In the genomic region with DNA sequence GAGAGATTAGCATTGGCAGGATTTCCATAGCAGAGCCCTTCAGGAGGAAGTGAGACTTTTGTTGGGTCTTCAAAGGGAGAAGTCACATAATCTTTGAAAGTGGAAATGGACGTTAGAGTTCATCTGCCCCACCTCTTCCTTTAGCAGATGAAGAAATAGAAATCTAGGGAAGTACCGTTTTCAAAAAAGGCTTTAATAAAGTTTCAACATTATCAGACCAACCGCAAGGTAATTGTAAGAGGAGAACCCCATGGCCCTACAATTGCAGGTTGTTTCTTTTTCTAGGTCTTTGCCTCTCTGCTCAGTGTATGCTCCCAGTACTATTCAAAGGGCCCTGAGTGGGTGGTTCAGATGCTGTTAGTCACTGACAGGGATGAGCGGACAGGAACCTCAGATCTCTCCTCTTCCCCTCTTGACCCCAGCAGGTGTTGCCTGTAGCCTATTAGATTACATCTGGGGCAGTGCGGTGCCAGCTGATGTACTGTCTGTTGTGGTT, we compare ENCODE assay signal across 1 cellular context.
A peak's percentile ranks its signal among the peaks of the same experiment; 100 is the strongest.
TF ChIP-seq lines count a peak whose summit lies in the region.

No MANE protein-coding gene starts in this region.

TF ChIP-seq in GM12878, 131 proteins besides CTCF, POLR2A, EP300 and RAD21 (continued from another document and continues in another):
- TF ChIP-seq, protein P1, sequence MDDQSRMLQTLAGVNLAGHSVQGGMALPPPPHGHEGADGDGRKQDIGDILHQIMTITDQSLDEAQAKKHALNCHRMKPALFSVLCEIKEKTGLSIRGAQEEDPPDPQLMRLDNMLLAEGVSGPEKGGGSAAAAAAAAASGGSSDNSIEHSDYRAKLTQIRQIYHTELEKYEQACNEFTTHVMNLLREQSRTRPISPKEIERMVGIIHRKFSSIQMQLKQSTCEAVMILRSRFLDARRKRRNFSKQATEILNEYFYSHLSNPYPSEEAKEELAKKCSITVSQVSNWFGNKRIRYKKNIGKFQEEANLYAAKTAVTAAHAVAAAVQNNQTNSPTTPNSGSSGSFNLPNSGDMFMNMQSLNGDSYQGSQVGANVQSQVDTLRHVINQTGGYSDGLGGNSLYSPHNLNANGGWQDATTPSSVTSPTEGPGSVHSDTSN (IDR thresholded peaks at IDR 0.05; ENCODE audit: insufficient replicate concordance, low read depth, low read length), result no peak
- TF ChIP-seq EED (IDR thresholded peaks at IDR 0.05; ENCODE audit: low read depth) (no peak; the same call in none of the 2 replicates), ATF7 (IDR thresholded peaks at IDR 0.05; ENCODE audit: low read depth) (peak; percentile 57; the same call in 1 of the 2 replicates), CHD2 (IDR thresholded peaks at IDR 0.05; ENCODE audit: borderline replicate concordance, low read depth, low read length) (no peak), ETV6 (conservative IDR thresholded peaks at IDR 0.05 in 1 of 2, IDR thresholded peaks at IDR 0.05 in 1 of 2; ENCODE audit: borderline replicate concordance in 1 of 2, low read depth in 1 of 2) (peak in 1 of 2 experiments; percentile 88; a peak in 2 of 4 replicates), BHLHE40 (IDR thresholded peaks at IDR 0.05; ENCODE audit: borderline replicate concordance in 1 of 2, low read depth in 2 of 2, low read length in 1 of 2) (peak in 1 of 2 experiments; percentile 52; a peak in 2 of 4 replicates), POU2F2 (IDR thresholded peaks at IDR 0.05; ENCODE audit: borderline replicate concordance, low read depth, low read length) (peak; percentile 53; the same call in 1 of the 3 replicates), CBX3 (IDR thresholded peaks at IDR 0.05; ENCODE audit: borderline replicate concordance, low read depth) (no peak), HDAC6 (IDR thresholded peaks at IDR 0.05; ENCODE audit: unreplicated experiment) (no peak), MYB (IDR thresholded peaks at IDR 0.05; ENCODE audit: borderline replicate concordance, low read depth, low read length) (no peak), ESRRA (IDR thresholded peaks at IDR 0.05; ENCODE audit: low read length) (no peak), MEF2A (IDR thresholded peaks at IDR 0.05; ENCODE audit: insufficient read depth, low read depth, low read length) (0 out of 2 replicates have a peak, but pooled peaks have one; percentile 68), MYC (IDR thresholded peaks at IDR 0.05; ENCODE audit: insufficient read depth, insufficient read length, insufficient replicate concordance, low read length, severe bottlenecking) (no peak), KAT2A (conservative IDR thresholded peaks at IDR 0.05; ENCODE audit: control insufficient read depth, low read depth, low read length) (no peak), CBFB (IDR thresholded peaks at IDR 0.05; ENCODE audit: low read depth) (peak; percentile 60), CEBPB (IDR thresholded peaks at IDR 0.05; ENCODE audit: borderline replicate concordance in 1 of 2, low read depth in 2 of 2, low read length in 2 of 2) (peak in 1 of 2 experiments; percentile 46; a peak in 1 of 4 replicates), FOXK2 (IDR thresholded peaks at IDR 0.05) (no peak), TBL1XR1 (IDR thresholded peaks at IDR 0.05; ENCODE audit: low read depth, low read length) (peak; percentile 74; the same call in 1 of the 2 replicates), SUPT20H (IDR thresholded peaks at IDR 0.05; ENCODE audit: borderline replicate concordance, control insufficient read depth, low read depth, low read length) (no peak), ZNF622 (IDR thresholded peaks at IDR 0.05) (no peak), ZNF207 (IDR thresholded peaks at IDR 0.05; ENCODE audit: borderline replicate concordance) (no peak; the same call in 1 of the 2 replicates), NR2C1 (IDR thresholded peaks at IDR 0.05) (0 out of 2 replicates have a peak, but pooled peaks have one; percentile 25), YBX1 (IDR thresholded peaks at IDR 0.05) (no peak), RFX5 (IDR thresholded peaks at IDR 0.05; ENCODE audit: low read depth, low read length) (no peak)
- TF ChIP-seq, protein P2, sequence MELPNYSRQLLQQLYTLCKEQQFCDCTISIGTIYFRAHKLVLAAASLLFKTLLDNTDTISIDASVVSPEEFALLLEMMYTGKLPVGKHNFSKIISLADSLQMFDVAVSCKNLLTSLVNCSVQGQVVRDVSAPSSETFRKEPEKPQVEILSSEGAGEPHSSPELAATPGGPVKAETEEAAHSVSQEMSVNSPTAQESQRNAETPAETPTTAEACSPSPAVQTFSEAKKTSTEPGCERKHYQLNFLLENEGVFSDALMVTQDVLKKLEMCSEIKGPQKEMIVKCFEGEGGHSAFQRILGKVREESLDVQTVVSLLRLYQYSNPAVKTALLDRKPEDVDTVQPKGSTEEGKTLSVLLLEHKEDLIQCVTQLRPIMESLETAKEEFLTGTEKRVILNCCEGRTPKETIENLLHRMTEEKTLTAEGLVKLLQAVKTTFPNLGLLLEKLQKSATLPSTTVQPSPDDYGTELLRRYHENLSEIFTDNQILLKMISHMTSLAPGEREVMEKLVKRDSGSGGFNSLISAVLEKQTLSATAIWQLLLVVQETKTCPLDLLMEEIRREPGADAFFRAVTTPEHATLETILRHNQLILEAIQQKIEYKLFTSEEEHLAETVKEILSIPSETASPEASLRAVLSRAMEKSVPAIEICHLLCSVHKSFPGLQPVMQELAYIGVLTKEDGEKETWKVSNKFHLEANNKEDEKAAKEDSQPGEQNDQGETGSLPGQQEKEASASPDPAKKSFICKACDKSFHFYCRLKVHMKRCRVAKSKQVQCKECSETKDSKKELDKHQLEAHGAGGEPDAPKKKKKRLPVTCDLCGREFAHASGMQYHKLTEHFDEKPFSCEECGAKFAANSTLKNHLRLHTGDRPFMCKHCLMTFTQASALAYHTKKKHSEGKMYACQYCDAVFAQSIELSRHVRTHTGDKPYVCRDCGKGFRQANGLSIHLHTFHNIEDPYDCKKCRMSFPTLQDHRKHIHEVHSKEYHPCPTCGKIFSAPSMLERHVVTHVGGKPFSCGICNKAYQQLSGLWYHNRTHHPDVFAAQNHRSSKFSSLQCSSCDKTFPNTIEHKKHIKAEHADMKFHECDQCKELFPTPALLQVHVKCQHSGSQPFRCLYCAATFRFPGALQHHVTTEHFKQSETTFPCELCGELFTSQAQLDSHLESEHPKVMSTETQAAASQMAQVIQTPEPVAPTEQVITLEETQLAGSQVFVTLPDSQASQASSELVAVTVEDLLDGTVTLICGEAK (IDR thresholded peaks at IDR 0.05; ENCODE audit: borderline replicate concordance), result peak; percentile 91
- TF ChIP-seq, protein P3, sequence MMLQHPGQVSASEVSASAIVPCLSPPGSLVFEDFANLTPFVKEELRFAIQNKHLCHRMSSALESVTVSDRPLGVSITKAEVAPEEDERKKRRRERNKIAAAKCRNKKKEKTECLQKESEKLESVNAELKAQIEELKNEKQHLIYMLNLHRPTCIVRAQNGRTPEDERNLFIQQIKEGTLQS (IDR thresholded peaks at IDR 0.05; ENCODE audit: borderline replicate concordance, extremely low read depth, low read depth, low read length), result no peak
- TF ChIP-seq, protein P4, sequence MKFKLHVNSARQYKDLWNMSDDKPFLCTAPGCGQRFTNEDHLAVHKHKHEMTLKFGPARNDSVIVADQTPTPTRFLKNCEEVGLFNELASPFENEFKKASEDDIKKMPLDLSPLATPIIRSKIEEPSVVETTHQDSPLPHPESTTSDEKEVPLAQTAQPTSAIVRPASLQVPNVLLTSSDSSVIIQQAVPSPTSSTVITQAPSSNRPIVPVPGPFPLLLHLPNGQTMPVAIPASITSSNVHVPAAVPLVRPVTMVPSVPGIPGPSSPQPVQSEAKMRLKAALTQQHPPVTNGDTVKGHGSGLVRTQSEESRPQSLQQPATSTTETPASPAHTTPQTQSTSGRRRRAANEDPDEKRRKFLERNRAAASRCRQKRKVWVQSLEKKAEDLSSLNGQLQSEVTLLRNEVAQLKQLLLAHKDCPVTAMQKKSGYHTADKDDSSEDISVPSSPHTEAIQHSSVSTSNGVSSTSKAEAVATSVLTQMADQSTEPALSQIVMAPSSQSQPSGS (IDR thresholded peaks at IDR 0.05; ENCODE audit: low read length), result no peak; the same call in none of the 2 replicates
- TF ChIP-seq, protein P5, sequence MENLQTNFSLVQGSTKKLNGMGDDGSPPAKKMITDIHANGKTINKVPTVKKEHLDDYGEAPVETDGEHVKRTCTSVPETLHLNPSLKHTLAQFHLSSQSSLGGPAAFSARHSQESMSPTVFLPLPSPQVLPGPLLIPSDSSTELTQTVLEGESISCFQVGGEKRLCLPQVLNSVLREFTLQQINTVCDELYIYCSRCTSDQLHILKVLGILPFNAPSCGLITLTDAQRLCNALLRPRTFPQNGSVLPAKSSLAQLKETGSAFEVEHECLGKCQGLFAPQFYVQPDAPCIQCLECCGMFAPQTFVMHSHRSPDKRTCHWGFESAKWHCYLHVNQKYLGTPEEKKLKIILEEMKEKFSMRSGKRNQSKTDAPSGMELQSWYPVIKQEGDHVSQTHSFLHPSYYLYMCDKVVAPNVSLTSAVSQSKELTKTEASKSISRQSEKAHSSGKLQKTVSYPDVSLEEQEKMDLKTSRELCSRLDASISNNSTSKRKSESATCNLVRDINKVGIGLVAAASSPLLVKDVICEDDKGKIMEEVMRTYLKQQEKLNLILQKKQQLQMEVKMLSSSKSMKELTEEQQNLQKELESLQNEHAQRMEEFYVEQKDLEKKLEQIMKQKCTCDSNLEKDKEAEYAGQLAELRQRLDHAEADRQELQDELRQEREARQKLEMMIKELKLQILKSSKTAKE (IDR thresholded peaks at IDR 0.05; ENCODE audit: low read depth, poor library complexity, severe bottlenecking), result peak; percentile 26
- TF ChIP-seq, protein P6, sequence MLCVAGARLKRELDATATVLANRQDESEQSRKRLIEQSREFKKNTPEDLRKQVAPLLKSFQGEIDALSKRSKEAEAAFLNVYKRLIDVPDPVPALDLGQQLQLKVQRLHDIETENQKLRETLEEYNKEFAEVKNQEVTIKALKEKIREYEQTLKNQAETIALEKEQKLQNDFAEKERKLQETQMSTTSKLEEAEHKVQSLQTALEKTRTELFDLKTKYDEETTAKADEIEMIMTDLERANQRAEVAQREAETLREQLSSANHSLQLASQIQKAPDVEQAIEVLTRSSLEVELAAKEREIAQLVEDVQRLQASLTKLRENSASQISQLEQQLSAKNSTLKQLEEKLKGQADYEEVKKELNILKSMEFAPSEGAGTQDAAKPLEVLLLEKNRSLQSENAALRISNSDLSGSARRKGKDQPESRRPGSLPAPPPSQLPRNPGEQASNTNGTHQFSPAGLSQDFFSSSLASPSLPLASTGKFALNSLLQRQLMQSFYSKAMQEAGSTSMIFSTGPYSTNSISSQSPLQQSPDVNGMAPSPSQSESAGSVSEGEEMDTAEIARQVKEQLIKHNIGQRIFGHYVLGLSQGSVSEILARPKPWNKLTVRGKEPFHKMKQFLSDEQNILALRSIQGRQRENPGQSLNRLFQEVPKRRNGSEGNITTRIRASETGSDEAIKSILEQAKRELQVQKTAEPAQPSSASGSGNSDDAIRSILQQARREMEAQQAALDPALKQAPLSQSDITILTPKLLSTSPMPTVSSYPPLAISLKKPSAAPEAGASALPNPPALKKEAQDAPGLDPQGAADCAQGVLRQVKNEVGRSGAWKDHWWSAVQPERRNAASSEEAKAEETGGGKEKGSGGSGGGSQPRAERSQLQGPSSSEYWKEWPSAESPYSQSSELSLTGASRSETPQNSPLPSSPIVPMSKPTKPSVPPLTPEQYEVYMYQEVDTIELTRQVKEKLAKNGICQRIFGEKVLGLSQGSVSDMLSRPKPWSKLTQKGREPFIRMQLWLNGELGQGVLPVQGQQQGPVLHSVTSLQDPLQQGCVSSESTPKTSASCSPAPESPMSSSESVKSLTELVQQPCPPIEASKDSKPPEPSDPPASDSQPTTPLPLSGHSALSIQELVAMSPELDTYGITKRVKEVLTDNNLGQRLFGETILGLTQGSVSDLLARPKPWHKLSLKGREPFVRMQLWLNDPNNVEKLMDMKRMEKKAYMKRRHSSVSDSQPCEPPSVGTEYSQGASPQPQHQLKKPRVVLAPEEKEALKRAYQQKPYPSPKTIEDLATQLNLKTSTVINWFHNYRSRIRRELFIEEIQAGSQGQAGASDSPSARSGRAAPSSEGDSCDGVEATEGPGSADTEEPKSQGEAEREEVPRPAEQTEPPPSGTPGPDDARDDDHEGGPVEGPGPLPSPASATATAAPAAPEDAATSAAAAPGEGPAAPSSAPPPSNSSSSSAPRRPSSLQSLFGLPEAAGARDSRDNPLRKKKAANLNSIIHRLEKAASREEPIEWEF (IDR thresholded peaks at IDR 0.05; ENCODE audit: insufficient replicate concordance, low read depth, low read length), result no peak
- TF ChIP-seq, protein P7, sequence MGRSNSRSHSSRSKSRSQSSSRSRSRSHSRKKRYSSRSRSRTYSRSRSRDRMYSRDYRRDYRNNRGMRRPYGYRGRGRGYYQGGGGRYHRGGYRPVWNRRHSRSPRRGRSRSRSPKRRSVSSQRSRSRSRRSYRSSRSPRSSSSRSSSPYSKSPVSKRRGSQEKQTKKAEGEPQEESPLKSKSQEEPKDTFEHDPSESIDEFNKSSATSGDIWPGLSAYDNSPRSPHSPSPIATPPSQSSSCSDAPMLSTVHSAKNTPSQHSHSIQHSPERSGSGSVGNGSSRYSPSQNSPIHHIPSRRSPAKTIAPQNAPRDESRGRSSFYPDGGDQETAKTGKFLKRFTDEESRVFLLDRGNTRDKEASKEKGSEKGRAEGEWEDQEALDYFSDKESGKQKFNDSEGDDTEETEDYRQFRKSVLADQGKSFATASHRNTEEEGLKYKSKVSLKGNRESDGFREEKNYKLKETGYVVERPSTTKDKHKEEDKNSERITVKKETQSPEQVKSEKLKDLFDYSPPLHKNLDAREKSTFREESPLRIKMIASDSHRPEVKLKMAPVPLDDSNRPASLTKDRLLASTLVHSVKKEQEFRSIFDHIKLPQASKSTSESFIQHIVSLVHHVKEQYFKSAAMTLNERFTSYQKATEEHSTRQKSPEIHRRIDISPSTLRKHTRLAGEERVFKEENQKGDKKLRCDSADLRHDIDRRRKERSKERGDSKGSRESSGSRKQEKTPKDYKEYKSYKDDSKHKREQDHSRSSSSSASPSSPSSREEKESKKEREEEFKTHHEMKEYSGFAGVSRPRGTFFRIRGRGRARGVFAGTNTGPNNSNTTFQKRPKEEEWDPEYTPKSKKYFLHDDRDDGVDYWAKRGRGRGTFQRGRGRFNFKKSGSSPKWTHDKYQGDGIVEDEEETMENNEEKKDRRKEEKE (IDR thresholded peaks at IDR 0.05), result no peak
- TF ChIP-seq, protein P8, sequence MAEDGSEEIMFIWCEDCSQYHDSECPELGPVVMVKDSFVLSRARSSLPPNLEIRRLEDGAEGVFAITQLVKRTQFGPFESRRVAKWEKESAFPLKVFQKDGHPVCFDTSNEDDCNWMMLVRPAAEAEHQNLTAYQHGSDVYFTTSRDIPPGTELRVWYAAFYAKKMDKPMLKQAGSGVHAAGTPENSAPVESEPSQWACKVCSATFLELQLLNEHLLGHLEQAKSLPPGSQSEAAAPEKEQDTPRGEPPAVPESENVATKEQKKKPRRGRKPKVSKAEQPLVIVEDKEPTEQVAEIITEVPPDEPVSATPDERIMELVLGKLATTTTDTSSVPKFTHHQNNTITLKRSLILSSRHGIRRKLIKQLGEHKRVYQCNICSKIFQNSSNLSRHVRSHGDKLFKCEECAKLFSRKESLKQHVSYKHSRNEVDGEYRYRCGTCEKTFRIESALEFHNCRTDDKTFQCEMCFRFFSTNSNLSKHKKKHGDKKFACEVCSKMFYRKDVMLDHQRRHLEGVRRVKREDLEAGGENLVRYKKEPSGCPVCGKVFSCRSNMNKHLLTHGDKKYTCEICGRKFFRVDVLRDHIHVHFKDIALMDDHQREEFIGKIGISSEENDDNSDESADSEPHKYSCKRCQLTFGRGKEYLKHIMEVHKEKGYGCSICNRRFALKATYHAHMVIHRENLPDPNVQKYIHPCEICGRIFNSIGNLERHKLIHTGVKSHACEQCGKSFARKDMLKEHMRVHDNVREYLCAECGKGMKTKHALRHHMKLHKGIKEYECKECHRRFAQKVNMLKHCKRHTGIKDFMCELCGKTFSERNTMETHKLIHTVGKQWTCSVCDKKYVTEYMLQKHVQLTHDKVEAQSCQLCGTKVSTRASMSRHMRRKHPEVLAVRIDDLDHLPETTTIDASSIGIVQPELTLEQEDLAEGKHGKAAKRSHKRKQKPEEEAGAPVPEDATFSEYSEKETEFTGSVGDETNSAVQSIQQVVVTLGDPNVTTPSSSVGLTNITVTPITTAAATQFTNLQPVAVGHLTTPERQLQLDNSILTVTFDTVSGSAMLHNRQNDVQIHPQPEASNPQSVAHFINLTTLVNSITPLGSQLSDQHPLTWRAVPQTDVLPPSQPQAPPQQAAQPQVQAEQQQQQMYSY (CRISPR knock-in tag; IDR thresholded peaks at IDR 0.05), result no peak
